15 cellular contexts compared by ENCODE assay signal in genomic region chr10:22727663-22728062, GRCh38. TPM values are rescaled to one million over a fixed set of nuclear protein-coding genes. Genes with fewer than 3 reads are reported as not detected.
DNase-seq lines count a peak whose midpoint lies in the region; ATAC-seq, FAIRE-seq and TF ChIP-seq lines count a peak whose summit lies in the region.
"Had no signal": no experiment of that assay in that cellular context is flagged by ENCODE, and none has a peak within 500 bp of the region (broad histone marks: within the 10 kb centered on the region; RNA-seq: fewer than 3 reads in every experiment).

No MANE protein-coding gene starts in this region.

- no peak for TF ChIP-seq RAD21 in A549 (conservative IDR thresholded peaks at IDR 0.05 in 1 of 2, IDR thresholded peaks at IDR 0.05 in 1 of 2)

- CTCF ChIA-PET in A549 (lab: Yijun Ruan, JAX): interaction anchor here (0.7 kb wide), 1 partner anchor 261 kb away, joined by 3 read pairs; no protein-coding TSS in a partner anchor

- FAIRE-seq in A549 (lab: Jason Lieb, UNC): no peak
- FAIRE-seq in GM18507 (lab: Jason Lieb, UNC): peak; percentile 50
- FAIRE-seq: A204.1 had no signal

- no peak overlapping the region for H3K4me2 ChIP-seq in A549

- in situ Hi-C loops in SK-MEL-5 (cut with HindIII; ENCODE audit: low pct_unique_long_range_greater_than_20kb, low sequenced_read_pairs): no loop called here

- ATAC-seq in A549: peak; percentile 39 to 82; a peak in 4 of 6 replicates

- no peaks in the 10 kb centered on the region for H3K4me1 ChIP-seq in A549
- H3K4me1 ChIP-seq: BE2C, HAP-1 had no signal

- TF ChIP-seq CTCF in A549 (IDR thresholded peaks at IDR 0.05): no peak

- no peak for DNase-seq in A549 (ENCODE audit: low read depth in 1 of 2, low spot score in 1 of 2)
- DNase-seq in GM18507 (ENCODE audit: extremely low spot score, insufficient read length, low read depth): no peak
- DNase-seq in SK-MEL-5 (ENCODE audit: low read depth, low spot score): peak; percentile 41
- DNase-seq in iPS-NIHi11 (ENCODE audit: low spot score): peak; percentile 35
- no peak for DNase-seq in dermis blood vessel endothelial cell
- no peak for DNase-seq in KG1 (lab: John Stamatoyannopoulos, UW)
- no peak for DNase-seq in cardiac septum (ENCODE audit: low spot score)
- no peak for DNase-seq in stimulated activated CD4-positive, alpha-beta T cell treated with anti-CD3 and anti-CD28 coated beads, Interleukin-15, amount 100 ng/mL, for 24 hours
- DNase-seq: BE2C; CD4-positive, alpha-beta memory T cell; GF-D8; GM23248 had no signal

- no peaks in the 10 kb centered on the region for H3K9me3 ChIP-seq in A549
- H3K9me3 ChIP-seq: BE2C, HAP-1 had no signal

- no peak for TF ChIP-seq POLR2A in A549 (IDR thresholded peaks at IDR 0.05; ENCODE audit: low read length)

- intact Hi-C loops in cardiac septum (cut with DNase I): no loop called here

- H3K4me3 ChIP-seq in A549: no peak overlapping the region
- H3K4me3 ChIP-seq: GM23248, HAP-1 had no signal

- 61% methylated on average over 3 of the region's 3 CpGs for WGBS in A549 (ENCODE audit: missing lambda C conversion rate)

- TF ChIP-seq EP300 in A549 (IDR thresholded peaks at IDR 0.05): no peak

- H3K27ac ChIP-seq in A549: no peak overlapping the region
- H3K27ac ChIP-seq: C4-2B, GM23248 had no signal

- POLR2A ChIA-PET in A549 (lab: Yijun Ruan, JAX): no interaction called here

TF ChIP-seq in A549, 52 proteins besides CTCF, POLR2A, EP300 and RAD21:
- no peak for TF ChIP-seq ELK1 (IDR thresholded peaks at IDR 0.05; ENCODE audit: low read depth, low read length)
- TF ChIP-seq HES2 (IDR thresholded peaks at IDR 0.05): no peak
- TF ChIP-seq, protein P1, sequence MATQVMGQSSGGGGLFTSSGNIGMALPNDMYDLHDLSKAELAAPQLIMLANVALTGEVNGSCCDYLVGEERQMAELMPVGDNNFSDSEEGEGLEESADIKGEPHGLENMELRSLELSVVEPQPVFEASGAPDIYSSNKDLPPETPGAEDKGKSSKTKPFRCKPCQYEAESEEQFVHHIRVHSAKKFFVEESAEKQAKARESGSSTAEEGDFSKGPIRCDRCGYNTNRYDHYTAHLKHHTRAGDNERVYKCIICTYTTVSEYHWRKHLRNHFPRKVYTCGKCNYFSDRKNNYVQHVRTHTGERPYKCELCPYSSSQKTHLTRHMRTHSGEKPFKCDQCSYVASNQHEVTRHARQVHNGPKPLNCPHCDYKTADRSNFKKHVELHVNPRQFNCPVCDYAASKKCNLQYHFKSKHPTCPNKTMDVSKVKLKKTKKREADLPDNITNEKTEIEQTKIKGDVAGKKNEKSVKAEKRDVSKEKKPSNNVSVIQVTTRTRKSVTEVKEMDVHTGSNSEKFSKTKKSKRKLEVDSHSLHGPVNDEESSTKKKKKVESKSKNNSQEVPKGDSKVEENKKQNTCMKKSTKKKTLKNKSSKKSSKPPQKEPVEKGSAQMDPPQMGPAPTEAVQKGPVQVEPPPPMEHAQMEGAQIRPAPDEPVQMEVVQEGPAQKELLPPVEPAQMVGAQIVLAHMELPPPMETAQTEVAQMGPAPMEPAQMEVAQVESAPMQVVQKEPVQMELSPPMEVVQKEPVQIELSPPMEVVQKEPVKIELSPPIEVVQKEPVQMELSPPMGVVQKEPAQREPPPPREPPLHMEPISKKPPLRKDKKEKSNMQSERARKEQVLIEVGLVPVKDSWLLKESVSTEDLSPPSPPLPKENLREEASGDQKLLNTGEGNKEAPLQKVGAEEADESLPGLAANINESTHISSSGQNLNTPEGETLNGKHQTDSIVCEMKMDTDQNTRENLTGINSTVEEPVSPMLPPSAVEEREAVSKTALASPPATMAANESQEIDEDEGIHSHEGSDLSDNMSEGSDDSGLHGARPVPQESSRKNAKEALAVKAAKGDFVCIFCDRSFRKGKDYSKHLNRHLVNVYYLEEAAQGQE (IDR thresholded peaks at IDR 0.05): no peak
- no peak for TF ChIP-seq FOXS1 (CRISPR knock-in tag; IDR thresholded peaks at IDR 0.05)
- TF ChIP-seq BHLHE40 (IDR thresholded peaks at IDR 0.05; ENCODE audit: low read depth, low read length): no peak
- no peak for TF ChIP-seq NFE2L2 (conservative IDR thresholded peaks at IDR 0.05; ENCODE audit: low read length)
- no peak for TF ChIP-seq EHF (CRISPR knock-in tag; IDR thresholded peaks at IDR 0.05)
- no peak for TF ChIP-seq CBX8 (IDR thresholded peaks at IDR 0.05)
- TF ChIP-seq PHF8 (IDR thresholded peaks at IDR 0.05; ENCODE audit: borderline replicate concordance, low read depth): no peak
- no peak for TF ChIP-seq MAFK (IDR thresholded peaks at IDR 0.05; ENCODE audit: partially characterized antibody)
- no peak for TF ChIP-seq TP53 (CRISPR knock-in tag; IDR thresholded peaks at IDR 0.05)
- TF ChIP-seq RARB (CRISPR knock-in tag; IDR thresholded peaks at IDR 0.05): no peak
- no peak for TF ChIP-seq NPAS2 (CRISPR knock-in tag; IDR thresholded peaks at IDR 0.05; ENCODE audit: borderline replicate concordance)

RNA-seq across cellular contexts. Expression of gene PIP4K2A, which starts 13.3 kb away (rescaled TPM):
- polyA plus RNA-seq in A549 (2011; rRNA removed) (21.6 and 24.0 TPM in 2 replicates), A549 (2017; fragmentation: RNase III; extraction: RNeasy Plus Mini Kit Qiagen cat#74134 plus additional on column Dnase treatment) (18.4 to 23.1 TPM (median 20.4 TPM) in 3 replicates)
- polyA plus RNA-seq in A549 (2012; cell fraction: cytosol; rRNA removed): 5.5 and 6.2 TPM in 2 replicates
- polyA plus RNA-seq in A549 (2012; cell fraction: nucleus; rRNA removed): 1.8 and 3.8 TPM in 2 replicates
- 18.1 and 18.7 TPM in 2 replicates for polyA minus RNA-seq in A549 (2011; rRNA and poly(A)+ RNA removed)
- total RNA-seq in SK-MEL-5 (2014; rRNA removed; shearing (Covaris generic)): 104 and 109 TPM in 2 replicates
- 43.1 and 74.2 TPM in 2 replicates for polyA plus RNA-seq in SK-MEL-5 (2015; cell fraction: cytosol; rRNA removed)
- polyA plus RNA-seq in SK-MEL-5 (2015; cell fraction: nucleus; rRNA removed): 17.5 and 20.8 TPM in 2 replicates
- total RNA-seq in dermis blood vessel endothelial cell (40.1 and 44.2 TPM in 2 replicates), cardiac septum (20.0 TPM)

Comparison
In these comparisons a context has a peak if more than half of its experiments do, and no peak if none do; other contexts are left out.
1. DNase-seq: peak in SK-MEL-5 (single experiment) and iPS-NIHi11 (single experiment); none in A549 (0 of 2), GM18507 (single experiment), dermis blood vessel endothelial cell (single experiment), KG1 (single experiment), cardiac septum (single experiment) and stimulated activated CD4-positive, alpha-beta T cell treated with anti-CD3 and anti-CD28 coated beads, Interleukin-15, amount 100 ng/mL, for 24 hours (single experiment).